ENCODE assay signal across 19 cellular contexts in genomic region chr10:72825163-72825562, GRCh38.
DNase-seq lines count a peak whose midpoint lies in the region; ATAC-seq, FAIRE-seq and TF ChIP-seq lines count a peak whose summit lies in the region.
"Had no signal": no experiment of that assay in that cellular context is flagged by ENCODE, and none has a peak within 500 bp of the region (broad histone marks: within the 10 kb centered on the region; RNA-seq: fewer than 3 reads in every experiment).

No MANE protein-coding gene starts in this region.

- H3K27me3 Mint-ChIP-seq in endodermal cell (ENCODE audit: insufficient read depth) = no peaks in the 10 kb centered on the region
- H3K27me3 Mint-ChIP-seq: CD4-positive, alpha-beta memory T cell had no signal

- no peak for TF ChIP-seq RAD21 in HepG2 (CRISPR knock-in tag; IDR thresholded peaks at IDR 0.05)

- peak overlapping the region; percentile 8 for H3K27ac Mint-ChIP-seq in endodermal cell
- H3K27ac Mint-ChIP-seq: CD4-positive, alpha-beta memory T cell had no signal

- no peak for TF ChIP-seq CTCF in HepG2 (CRISPR knock-in tag; IDR thresholded peaks at IDR 0.05)
- no peak for TF ChIP-seq CTCF in right lobe of liver (IDR thresholded peaks at IDR 0.05)
- TF ChIP-seq CTCF in endodermal cell (conservative IDR thresholded peaks at IDR 0.05) = no peak
- TF ChIP-seq CTCF in neutrophil (IDR thresholded peaks at IDR 0.05) = no peak
- no peak for TF ChIP-seq CTCF in GM13976 (IDR thresholded peaks at IDR 0.05; ENCODE audit: borderline replicate concordance, control extremely low read depth, extremely low read depth, insufficient read depth, missing control alignments)

- no peak overlapping the region for H3K4me2 ChIP-seq in HepG2 (ENCODE audit: low read depth, low read length)

- TF ChIP-seq POLR2A in HepG2 (IDR thresholded peaks at IDR 0.05; ENCODE audit: insufficient read depth in 1 of 2, low read depth in 2 of 2, low read length in 2 of 2) = no peak
- no peak for TF ChIP-seq POLR2A in right lobe of liver (IDR thresholded peaks at IDR 0.05)

- DNase-seq in HepG2 (ENCODE audit: low spot score) (no peak), right lobe of liver (no peak), endodermal cell (no peak), NCI-H748 (lab: John Stamatoyannopoulos, UW; ENCODE audit: unreplicated experiment) (no peak), GM13976 (ENCODE audit: low spot score) (no peak), left lobe of liver (ENCODE audit: low spot score) (no peak)
- DNase-seq: C1 segment of cervical spinal cord; Calu3; CD4-positive, alpha-beta memory T cell; COR-L47; DMS53; DMS79 treated with DMSO at 0.1 percent for 48 hours; GF-D8; GM23248; H9 had no signal

- H3K4me1 Mint-ChIP-seq in endodermal cell = peaks cover 16% of the 10 kb centered on the region

- CTCF ChIA-PET in HepG2 (lab: Yijun Ruan, JAX; ENCODE audit: low intra/inter-chr PET ratio, low total read pairs) = no interaction called here

- H3K4me3 ChIP-seq in HepG2 (replicated peaks in 1 of 3; ENCODE audit: insufficient read depth in 1 of 3, low read depth in 2 of 3, low read length in 3 of 3) (no peak overlapping the region), right lobe of liver (no peak overlapping the region), endodermal cell (ENCODE audit: low read length) (no peak overlapping the region), neutrophil (ENCODE audit: low read depth in 1 of 2, low read length in 1 of 2) (no peak overlapping the region)
- H3K4me3 ChIP-seq: GM23248 had no signal

- no peak overlapping the region for H3K4me3 Mint-ChIP-seq in endodermal cell
- H3K4me3 Mint-ChIP-seq: CD4-positive, alpha-beta memory T cell; H9 had no signal

- no peaks in the 10 kb centered on the region for H3K79me2 ChIP-seq in HepG2 (ENCODE audit: insufficient read depth, low read length)

- POLR2A ChIA-PET in HepG2 (lab: Yijun Ruan, JAX) = no interaction called here

- no TSS peak for BruUV-seq in HepG2 (replicated peaks; lab: Mats Ljungman, UMichigan)

- intact Hi-C loops in HepG2 (cut with micrococcal nuclease; ENCODE audit: unreplicated experiment) (no loop called here), right lobe of liver (cut with DNase I) (no loop called here)

- TF ChIP-seq EP300 in HepG2 (IDR thresholded peaks at IDR 0.05; ENCODE audit: low read depth in 2 of 2, low read length in 2 of 2) = no peak
- TF ChIP-seq EP300 in HepG2 (CRISPR knock-in tag; IDR thresholded peaks at IDR 0.05; ENCODE audit: borderline replicate concordance) = no peak

- H3K4me1 ChIP-seq in HepG2 (ENCODE audit: insufficient read depth, low read length) = peaks cover 15% of the 10 kb centered on the region
- no peaks in the 10 kb centered on the region for H3K4me1 ChIP-seq in right lobe of liver
- H3K4me1 ChIP-seq in endodermal cell (ENCODE audit: control insufficient read depth, insufficient read depth, low read length) = no peaks in the 10 kb centered on the region
- peaks cover under 1 to 3% of the 10 kb centered on the region in 2 experiments for H3K4me1 ChIP-seq in neutrophil (ENCODE audit: control insufficient read depth in 1 of 2, insufficient read depth in 1 of 2, low read depth in 1 of 2, low read length in 1 of 2)

- H3K27ac ChIP-seq in HepG2 (ENCODE audit: extremely low read length, insufficient read depth, low read length) = no peak overlapping the region
- H3K27ac ChIP-seq in right lobe of liver = no peak overlapping the region
- no peak overlapping the region for H3K27ac ChIP-seq in endodermal cell (ENCODE audit: low read depth, low read length)
- peak overlapping the region; percentile 11 for H3K27ac ChIP-seq in neutrophil
- H3K27ac ChIP-seq: 22Rv1, GM23248 had no signal

- peaks cover 19% of the 10 kb centered on the region for H3K9me3 Mint-ChIP-seq in endodermal cell

- no peaks in the 10 kb centered on the region for H3K9me3 ChIP-seq in HepG2 (ENCODE audit: low read length)
- no peaks in the 10 kb centered on the region for H3K9me3 ChIP-seq in right lobe of liver
- H3K9me3 ChIP-seq in endodermal cell (ENCODE audit: control insufficient read depth, low read length) = peaks cover 18% of the 10 kb centered on the region
- H3K9me3 ChIP-seq in neutrophil = no peaks in the 10 kb centered on the region

- no peak overlapping the region for H3K9ac ChIP-seq in HepG2 (ENCODE audit: insufficient read depth, low read depth, low read length)
- no peak overlapping the region for H3K9ac ChIP-seq in endodermal cell (ENCODE audit: extremely low read depth, low read length, poor library complexity, severe bottlenecking)
- H3K9ac ChIP-seq: GM23248 had no signal

- in situ Hi-C loops in HepG2 (cut with HindIII; ENCODE audit: extremely low pct_ligation_motif_present, low pct_unique_long_range_greater_than_20kb) = no loop called here
- in situ Hi-C loops in GM13976 (cut with MboI; ENCODE audit: low sequenced_read_pairs, unreplicated experiment) = no loop called here

- H2AFZ ChIP-seq in HepG2 (ENCODE audit: low read length) = no peak overlapping the region
- H2AFZ ChIP-seq: GM23248 had no signal

- H4K20me1 ChIP-seq in HepG2 (ENCODE audit: insufficient read depth, low read length) = no peaks in the 10 kb centered on the region

- no peak for ATAC-seq in HepG2
- ATAC-seq in right lobe of liver = no peak
- no peak for ATAC-seq in HG03442 (IDR thresholded peaks at IDR 0.05; ENCODE audit: unreplicated experiment)
- no peak for ATAC-seq in left lobe of liver
- ATAC-seq: HCT116 had no signal

- FAIRE-seq in HepG2 (lab: Jason Lieb, UNC) = no peak

- H3K36me3 Mint-ChIP-seq in endodermal cell (ENCODE audit: low read depth) = peaks cover 15% of the 10 kb centered on the region

- H3K36me3 ChIP-seq in HepG2 (replicated peaks in 1 of 2; ENCODE audit: control insufficient read depth in 1 of 2, insufficient read depth in 2 of 2, low read length in 2 of 2) (no peaks in the 10 kb centered on the region), right lobe of liver (no peaks in the 10 kb centered on the region), endodermal cell (ENCODE audit: control insufficient read depth, insufficient read depth, low read length) (peaks cover 7% of the 10 kb centered on the region), neutrophil (no peaks in the 10 kb centered on the region)

- no peaks in the 10 kb centered on the region for H3K27me3 ChIP-seq in HepG2 (ENCODE audit: control insufficient read depth in 1 of 2, insufficient read depth in 2 of 2, low read length in 2 of 2)
- H3K27me3 ChIP-seq in right lobe of liver = no peaks in the 10 kb centered on the region
- H3K27me3 ChIP-seq in endodermal cell (ENCODE audit: control insufficient read depth, insufficient read depth, low read length, poor library complexity, severe bottlenecking) = no peaks in the 10 kb centered on the region
- no peaks in the 10 kb centered on the region for H3K27me3 ChIP-seq in neutrophil

TF ChIP-seq in HepG2, 621 proteins besides CTCF, POLR2A, EP300 and RAD21:
- peak; percentile 29 to 63; a peak in 3 of 4 replicates for TF ChIP-seq MAFK (conservative IDR thresholded peaks at IDR 0.05 in 1 of 2, IDR thresholded peaks at IDR 0.05 in 1 of 2; ENCODE audit: low read length in 2 of 2)
- no peak for TF ChIP-seq ZNF850 (CRISPR knock-in tag; conservative IDR thresholded peaks at IDR 0.05)
- TF ChIP-seq MAFF (IDR thresholded peaks at IDR 0.05; ENCODE audit: low read depth, low read length) = peak; percentile 41
- TF ChIP-seq SP4 (CRISPR knock-in tag; IDR thresholded peaks at IDR 0.05) = no peak
